1 cellular context compared by ENCODE assay signal in genomic region chr17:38824899-38825761, GRCh38.
TF ChIP-seq lines count a peak whose summit lies in the region.

Gene CWC25 (minus strand): TSS chr17:38825321. CDS start chr17:38825183, 138 bp downstream.

TF ChIP-seq in HepG2, 621 proteins besides CTCF, POLR2A, EP300 and RAD21 (continued from another document and continues in another):
- TF ChIP-seq NR3C1 (CRISPR knock-in tag; IDR thresholded peaks at IDR 0.05) (no peak), MLX (CRISPR knock-in tag; IDR thresholded peaks at IDR 0.05) (peak; percentile 67), ATF3 (CRISPR knock-in tag; IDR thresholded peaks at IDR 0.05) (no peak; the same call in 1 of the 2 replicates), HMGA1 (CRISPR knock-in tag; conservative IDR thresholded peaks at IDR 0.05) (no peak), AHDC1 (CRISPR knock-in tag; IDR thresholded peaks at IDR 0.05; ENCODE audit: borderline replicate concordance) (no peak; the same call in 1 of the 2 replicates), RNF219 (CRISPR knock-in tag; IDR thresholded peaks at IDR 0.05) (no peak), NKX3-1 (CRISPR knock-in tag; IDR thresholded peaks at IDR 0.05) (no peak), ASH2L (IDR thresholded peaks at IDR 0.05; ENCODE audit: insufficient read length, low read depth, low read length) (peak; percentile 97), ZHX1 (CRISPR knock-in tag; IDR thresholded peaks at IDR 0.05; ENCODE audit: low read depth) (peak; percentile 99), PHF8 (CRISPR knock-in tag; IDR thresholded peaks at IDR 0.05) (peak; percentile 96), KLF13 (CRISPR knock-in tag; IDR thresholded peaks at IDR 0.05) (peak; percentile 35; the same call in 1 of the 2 replicates), RARA (CRISPR knock-in tag; IDR thresholded peaks at IDR 0.05) (peak; percentile 57), ZNF747 (CRISPR knock-in tag; IDR thresholded peaks at IDR 0.05; ENCODE audit: borderline replicate concordance) (no peak; the same call in 1 of the 2 replicates), CREB3 (CRISPR knock-in tag; IDR thresholded peaks at IDR 0.05) (no peak), SMC3 (IDR thresholded peaks at IDR 0.05; ENCODE audit: low read length) (no peak), HOXA9 (CRISPR knock-in tag; IDR thresholded peaks at IDR 0.05; ENCODE audit: borderline replicate concordance) (no peak), ZNF350 (CRISPR knock-in tag; IDR thresholded peaks at IDR 0.05; ENCODE audit: borderline replicate concordance, low read depth) (peak; percentile 97), MLLT10 (CRISPR knock-in tag; IDR thresholded peaks at IDR 0.05) (no peak), CCDC6 (CRISPR knock-in tag; IDR thresholded peaks at IDR 0.05) (peak; percentile 76), BHLHE40 (IDR thresholded peaks at IDR 0.05; ENCODE audit: low read length) (peak; percentile 54; the same call in 1 of the 2 replicates), NR2F1 (CRISPR knock-in tag; IDR thresholded peaks at IDR 0.05) (no peak), HNRNPL (IDR thresholded peaks at IDR 0.05; ENCODE audit: low read depth, low read length) (peak; percentile 80; the same call in 1 of the 2 replicates), ZBTB42 (CRISPR knock-in tag; IDR thresholded peaks at IDR 0.05) (0 out of 2 replicates have a peak, but pooled peaks have one; percentile 45), CENPBD1 (CRISPR knock-in tag; IDR thresholded peaks at IDR 0.05; ENCODE audit: borderline replicate concordance, low read depth) (no peak; the same call in 1 of the 2 replicates), RAD51 (IDR thresholded peaks at IDR 0.05; ENCODE audit: borderline replicate concordance) (no peak), TCF12 (IDR thresholded peaks at IDR 0.05) (no peak), TCF12 (CRISPR knock-in tag; IDR thresholded peaks at IDR 0.05) (peak; percentile 90), HCFC1 (IDR thresholded peaks at IDR 0.05; ENCODE audit: low read depth, low read length) (peak; percentile 99), SKIL (CRISPR knock-in tag; IDR thresholded peaks at IDR 0.05; ENCODE audit: borderline replicate concordance) (no peak), ZNF335 (CRISPR knock-in tag; IDR thresholded peaks at IDR 0.05) (peak; percentile 61; the same call in 1 of the 2 replicates), ZNF333 (CRISPR knock-in tag; IDR thresholded peaks at IDR 0.05; ENCODE audit: borderline replicate concordance) (peak; percentile 94), ZNF615 (CRISPR knock-in tag; IDR thresholded peaks at IDR 0.05; ENCODE audit: borderline replicate concordance) (peak; percentile 95; the same call in 1 of the 2 replicates), ZNF121 (CRISPR knock-in tag; IDR thresholded peaks at IDR 0.05) (peak; percentile 56; the same call in 1 of the 2 replicates), SKI (IDR thresholded peaks at IDR 0.05; ENCODE audit: partially characterized antibody) (no peak), ZNF276 (CRISPR knock-in tag; IDR thresholded peaks at IDR 0.05; ENCODE audit: low read depth) (peak; percentile 85; the same call in 1 of the 2 replicates), MXI1 (IDR thresholded peaks at IDR 0.05; ENCODE audit: borderline replicate concordance, low read depth, low read length) (peak; percentile 94; the same call in 2 of the 3 replicates), ZNF138 (CRISPR knock-in tag; IDR thresholded peaks at IDR 0.05; ENCODE audit: low read depth) (peak; percentile 90), ZNF605 (CRISPR knock-in tag; IDR thresholded peaks at IDR 0.05) (peak; percentile 95), RBFOX2 (IDR thresholded peaks at IDR 0.05; ENCODE audit: low read depth, low read length) (peak; percentile 93), HOXA3 (CRISPR knock-in tag; IDR thresholded peaks at IDR 0.05) (peak; percentile 100), SNRNP70 (IDR thresholded peaks at IDR 0.05; ENCODE audit: low read depth, low read length) (no peak), MATR3 (CRISPR knock-in tag; IDR thresholded peaks at IDR 0.05) (no peak)
